1 cellular context compared by ENCODE assay signal in the genomic region with DNA sequence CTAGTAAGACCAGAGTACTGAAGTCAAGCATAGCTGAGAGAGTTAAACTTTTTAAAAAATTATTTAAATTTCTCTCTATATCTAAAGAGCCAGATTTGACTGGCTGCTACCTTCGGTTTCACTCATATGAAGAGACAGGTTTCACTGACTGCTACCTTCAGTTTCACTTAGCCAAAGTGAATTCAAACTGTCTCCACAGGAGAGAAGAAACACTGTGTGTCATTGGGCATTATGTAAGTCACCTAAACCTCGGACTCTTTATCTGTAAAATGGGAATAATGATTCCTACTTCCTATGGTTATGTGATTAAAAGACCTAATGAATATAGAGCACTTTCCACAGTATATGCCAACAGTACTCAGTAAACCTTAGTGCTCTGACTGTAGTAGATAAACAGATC.
TF ChIP-seq lines count a peak whose summit lies in the region.

No MANE protein-coding gene starts in this region.

TF ChIP-seq in A549, 52 proteins besides CTCF, POLR2A, EP300 and RAD21 (continued from another document):
- no peak for TF ChIP-seq REST (IDR thresholded peaks at IDR 0.05)
- peak; percentile 81; the same call in 1 of the 2 replicates for TF ChIP-seq KDM1A (IDR thresholded peaks at IDR 0.05; ENCODE audit: low read depth)
